ENCODE assay signal across 1 cellular context in the genomic region with DNA sequence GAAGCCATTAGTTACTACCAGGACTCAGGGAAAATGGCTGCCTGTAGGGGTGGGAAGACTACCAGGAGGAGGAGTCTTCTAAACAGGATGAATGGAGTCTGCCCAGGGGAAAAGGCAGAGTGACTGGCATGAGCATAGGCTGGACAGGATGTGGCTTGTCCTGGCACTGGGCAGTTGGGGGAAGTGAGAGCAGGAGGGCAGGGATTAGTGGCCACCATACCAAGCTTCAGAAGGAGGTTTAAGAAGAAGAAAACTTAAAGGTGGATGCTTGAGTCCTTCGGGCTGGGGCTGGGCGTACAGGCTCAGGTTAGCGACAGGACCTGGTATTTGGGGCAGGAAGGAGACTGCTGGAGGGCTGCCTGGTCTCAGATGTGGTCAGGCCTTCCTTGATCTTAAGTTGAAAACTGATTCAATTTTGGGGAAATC.
TF ChIP-seq lines count a peak whose summit lies in the region.

No MANE protein-coding gene starts in this region.

TF ChIP-seq in HCT116, 20 proteins besides CTCF, POLR2A, EP300 and RAD21:
- TF ChIP-seq FOSL1 (IDR thresholded peaks at IDR 0.05; ENCODE audit: low read depth) (no peak), YY1 (IDR thresholded peaks at IDR 0.05; ENCODE audit: extremely low read depth, insufficient replicate concordance, low read depth, low read length) (peak; percentile 32)
